ENCODE assay signal across 12 cellular contexts in the genomic region with DNA sequence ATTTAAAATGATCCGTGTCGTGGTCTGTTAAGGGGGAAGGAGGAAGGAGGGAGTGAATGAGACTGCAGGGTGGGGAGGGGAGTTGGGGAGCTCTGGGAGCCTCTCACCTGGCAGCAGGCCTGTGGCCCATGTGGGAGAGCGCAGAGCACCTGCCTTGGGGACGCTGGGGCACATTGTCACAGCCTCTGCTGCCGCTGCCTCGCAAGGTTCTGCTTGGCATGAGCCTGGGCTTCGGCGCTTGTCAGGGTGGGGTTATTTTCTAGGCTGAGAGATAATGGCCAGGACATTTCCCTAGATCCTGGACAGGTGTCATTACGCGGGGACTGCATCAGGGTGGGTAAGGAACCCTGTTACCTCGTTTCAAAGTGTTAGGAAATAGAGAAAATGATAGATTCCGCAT. TPM values are rescaled to one million over a fixed set of nuclear protein-coding genes. Genes with fewer than 3 reads are reported as not detected.
DNase-seq lines count a peak whose midpoint lies in the region; ATAC-seq and TF ChIP-seq lines count a peak whose summit lies in the region.
"Had no signal": no experiment of that assay in that cellular context is flagged by ENCODE, and none has a peak within 500 bp of the region (broad histone marks: within the 10 kb centered on the region; RNA-seq: fewer than 3 reads in every experiment).

No MANE protein-coding gene starts in this region.

- H3K36me3 Mint-ChIP-seq in stimulated activated naive CD8-positive, alpha-beta T cell treated with anti-CD3 and anti-CD28 coated beads, Interleukin-15, Interleukin-2, amounts not matched to agents 100 ng/mL and 50 ng/mL, for 24 hours (ENCODE audit: low read depth) = peaks cover 35% of the 10 kb centered on the region
- H3K36me3 Mint-ChIP-seq in endothelial cell (ENCODE audit: low read depth, unreplicated experiment) (peaks cover 14% of the 10 kb centered on the region), neural progenitor cell (peaks cover 4% of the 10 kb centered on the region), nephron progenitor cell (ENCODE audit: low read depth) (peaks cover 50% of the 10 kb centered on the region)

- H3K27ac ChIP-seq in neural progenitor cell = no peak overlapping the region

- no peaks in the 10 kb centered on the region for H3K27me3 Mint-ChIP-seq in stimulated activated naive CD8-positive, alpha-beta T cell treated with anti-CD3 and anti-CD28 coated beads, Interleukin-15, Interleukin-2, amounts not matched to agents 100 ng/mL and 50 ng/mL, for 24 hours
- peaks cover 21% of the 10 kb centered on the region for H3K27me3 Mint-ChIP-seq in endothelial cell (ENCODE audit: unreplicated experiment)
- peaks cover 2% of the 10 kb centered on the region for H3K27me3 Mint-ChIP-seq in neural progenitor cell (ENCODE audit: insufficient read depth, low read depth)
- H3K27me3 Mint-ChIP-seq in nephron progenitor cell (ENCODE audit: low read depth, poor library complexity) = no peaks in the 10 kb centered on the region

- H3K9me3 Mint-ChIP-seq in stimulated activated naive CD8-positive, alpha-beta T cell treated with anti-CD3 and anti-CD28 coated beads, Interleukin-15, Interleukin-2, amounts not matched to agents 100 ng/mL and 50 ng/mL, for 24 hours = no peaks in the 10 kb centered on the region
- H3K9me3 Mint-ChIP-seq in endothelial cell (ENCODE audit: unreplicated experiment) (no peaks in the 10 kb centered on the region), neural progenitor cell (no peaks in the 10 kb centered on the region), nephron progenitor cell (no peaks in the 10 kb centered on the region)
- H3K9me3 Mint-ChIP-seq: activated T-helper 1 cell treated with anti-CD3 and anti-CD28 coated beads, Interleukin-12 subunit alpha, Interleukin-12 subunit beta, Interleukin-2, Interleukin-4 antibody, amounts not matched to agents 30 ng/mL and 10 ng/mL and 1 ng/mL, durations not matched to agents 14 hours and 24 hours and 36 hours had no signal

- ATAC-seq in stimulated activated naive CD8-positive, alpha-beta T cell treated with anti-CD3 and anti-CD28 coated beads, Interleukin-15, Interleukin-2, amounts not matched to agents 100 U/mL and 50 U/mL, for 24 hours = no peak
- ATAC-seq in HG03045 (IDR thresholded peaks at IDR 0.05; ENCODE audit: unreplicated experiment) = no peak

- peaks cover 63% of the 10 kb centered on the region for H3K4me1 Mint-ChIP-seq in stimulated activated naive CD8-positive, alpha-beta T cell treated with anti-CD3 and anti-CD28 coated beads, Interleukin-15, Interleukin-2, amounts not matched to agents 100 ng/mL and 50 ng/mL, for 24 hours (ENCODE audit: low read depth)
- H3K4me1 Mint-ChIP-seq in endothelial cell (ENCODE audit: unreplicated experiment) (peaks cover 48% of the 10 kb centered on the region), neural progenitor cell (peaks cover 20% of the 10 kb centered on the region), nephron progenitor cell (peaks cover 62% of the 10 kb centered on the region)

- H3K4me3 Mint-ChIP-seq in stimulated activated naive CD8-positive, alpha-beta T cell treated with anti-CD3 and anti-CD28 coated beads, Interleukin-15, Interleukin-2, amounts not matched to agents 100 ng/mL and 50 ng/mL, for 24 hours = peak overlapping the region; percentile 33
- H3K4me3 Mint-ChIP-seq in endothelial cell (ENCODE audit: unreplicated experiment) = no peak overlapping the region
- no peak overlapping the region for H3K4me3 Mint-ChIP-seq in neural progenitor cell
- H3K4me3 Mint-ChIP-seq in nephron progenitor cell = no peak overlapping the region

- no peaks in the 10 kb centered on the region for H3K36me3 ChIP-seq in neural progenitor cell

- H3K27me3 ChIP-seq in neural progenitor cell = no peaks in the 10 kb centered on the region

- H3K9ac ChIP-seq in neural progenitor cell = no peak overlapping the region

- TF ChIP-seq CTCF in endothelial cell (IDR thresholded peaks at IDR 0.05; ENCODE audit: unreplicated experiment) = no peak
- no peak for TF ChIP-seq CTCF in neural progenitor cell (IDR thresholded peaks at IDR 0.05)
- TF ChIP-seq CTCF in nephron progenitor cell (IDR thresholded peaks at IDR 0.05) = no peak

- H3K4me2 ChIP-seq in neural progenitor cell = no peak overlapping the region

- peaks cover 100% of the 10 kb centered on the region for H3K79me2 ChIP-seq in neural progenitor cell (ENCODE audit: low read depth)

- peaks cover 74% of the 10 kb centered on the region for H4K20me1 ChIP-seq in neural progenitor cell (ENCODE audit: low read depth)

- H2AFZ ChIP-seq in neural progenitor cell (replicated peaks) = no peak overlapping the region

- H3K27ac Mint-ChIP-seq in stimulated activated naive CD8-positive, alpha-beta T cell treated with anti-CD3 and anti-CD28 coated beads, Interleukin-15, Interleukin-2, amounts not matched to agents 100 ng/mL and 50 ng/mL, for 24 hours = peak overlapping the region; percentile 99
- H3K27ac Mint-ChIP-seq in endothelial cell (ENCODE audit: unreplicated experiment) = peak overlapping the region; percentile 96
- peak overlapping the region; percentile 66 for H3K27ac Mint-ChIP-seq in neural progenitor cell
- H3K27ac Mint-ChIP-seq in nephron progenitor cell = no peak overlapping the region

- DNase-seq in stimulated activated naive CD8-positive, alpha-beta T cell treated with anti-CD3 and anti-CD28 coated beads, Interleukin-15, Interleukin-2, amounts not matched to agents 100 U/mL and 50 U/mL, for 24 hours = no peak
- no peak for DNase-seq in endothelial cell (ENCODE audit: low spot score)
- no peak for DNase-seq in neural progenitor cell (ENCODE audit: low spot score)
- DNase-seq in C1 segment of cervical spinal cord (lab: John Stamatoyannopoulos, UW) = no peak
- DNase-seq in nephron progenitor cell = no peak
- no peak for DNase-seq in CD1c-positive myeloid dendritic cell (ENCODE audit: extremely low spot score)
- DNase-seq: AML-193; hippocampal formation; stimulated activated CD4-positive, alpha-beta T cell treated with anti-CD3 and anti-CD28 coated beads, Interleukin-1b, Interleukin-23, amount 100 ng/mL, for 48 hours had no signal

- no peak overlapping the region for H3K4me3 ChIP-seq in neural progenitor cell

- no peaks in the 10 kb centered on the region for H3F3A ChIP-seq in neural progenitor cell (ENCODE audit: low read depth)

- no peaks in the 10 kb centered on the region for H3K9me3 ChIP-seq in neural progenitor cell (ENCODE audit: low read depth)

- H3K4me1 ChIP-seq in neural progenitor cell = no peaks in the 10 kb centered on the region

RNA-seq across cellular contexts. Expression of gene SUN1, which starts 2.2 kb away (rescaled TPM):
- total RNA-seq in endothelial cell (ENCODE audit: unreplicated experiment) (150 TPM), neural progenitor cell (ENCODE audit: low replicate concordance) (104 and 131 TPM in 2 replicates)

RNA-seq across cellular contexts. Expression of gene GET4, which starts 46.3 kb away (rescaled TPM):
- total RNA-seq in endothelial cell (ENCODE audit: unreplicated experiment) (61.3 TPM), neural progenitor cell (ENCODE audit: low replicate concordance) (17.2 and 35.7 TPM in 2 replicates)
